ENCODE assay signal across 22 cellular contexts in genomic region chr17:72734611-72735010, GRCh38.
A peak's percentile ranks its signal among the peaks of the same experiment; 100 is the strongest.
DNase-seq lines count a peak whose midpoint lies in the region; ATAC-seq, FAIRE-seq and TF ChIP-seq lines count a peak whose summit lies in the region.
"Had no signal": no experiment of that assay in that cellular context is flagged by ENCODE, and none has a peak within 500 bp of the region (broad histone marks: within the 10 kb centered on the region; RNA-seq: fewer than 3 reads in every experiment).

No MANE protein-coding gene starts in this region.

- ATAC-seq in DND-41 (ENCODE audit: insufficient read depth, low read depth): 0 out of 3 replicates have a peak, but pooled peaks have one; percentile 31
- ATAC-seq in left colon: peak; percentile 31
- no peak for ATAC-seq in Right ventricle myocardium superior (ENCODE audit: poor library complexity)
- ATAC-seq: A549, GM12878, HCT116 had no signal

- intact Hi-C loops in left colon (cut with DNase I, micrococcal nuclease) (no loop called here), Right ventricle myocardium superior (cut with DNase I) (no loop called here)

- no peak overlapping the region for H2AFZ ChIP-seq in DND-41 (ENCODE audit: low read depth, low read length)

- WGBS in small intestine, 3 donors: 85 to 86% (median 85%) methylated on average over 10 of the region's 10 CpGs

- DNase-seq in DND-41 (no peak), left colon (no peak), osteocyte (ENCODE audit: extremely low spot score, unreplicated experiment) (no peak), small intestine (peak; percentile 14), anterior cingulate cortex (lab: John Stamatoyannopoulos, UW) (no peak), Right ventricle myocardium superior (no peak)
- DNase-seq in stimulated activated CD4-positive, alpha-beta T cell treated with anti-CD3 and anti-CD28 coated beads, Interleukin-15, amount 100 ng/mL, for 24 hours: no peak
- DNase-seq: AML-193; CD4-positive, alpha-beta T cell; GF-D8; GOT3; H7; HFFc6; IMR-90 had no signal

- no peak for TF ChIP-seq CTCF in DND-41 (IDR thresholded peaks at IDR 0.05; ENCODE audit: borderline replicate concordance, extremely low read depth, low read length, poor library complexity, severe bottlenecking)
- no peak for TF ChIP-seq CTCF in osteocyte (IDR thresholded peaks at IDR 0.05)

- no peaks in the 10 kb centered on the region for H4K20me1 ChIP-seq in DND-41 (ENCODE audit: insufficient read depth, low read length)

- peak overlapping the region; percentile 57 for H3K27ac Mint-ChIP-seq in osteocyte (ENCODE audit: unreplicated experiment)
- H3K27ac Mint-ChIP-seq: CD4-positive, alpha-beta T cell; HFFc6 had no signal

- no peaks in the 10 kb centered on the region for H3K27me3 ChIP-seq in DND-41 (ENCODE audit: insufficient read depth, low read length, poor library complexity)
- no peaks in the 10 kb centered on the region for H3K27me3 ChIP-seq in small intestine (ENCODE audit: control insufficient read depth in 2 of 2, insufficient read depth in 2 of 2, low read length in 2 of 2)

- FAIRE-seq in small intestine (lab: Jason Lieb, UNC): no peak
- FAIRE-seq: A549, D721Med, GM12878, HTR-8/SVneo had no signal

- no peaks in the 10 kb centered on the region for H3K9me3 Mint-ChIP-seq in osteocyte (ENCODE audit: unreplicated experiment)
- H3K9me3 Mint-ChIP-seq: CD4-positive, alpha-beta T cell; HFFc6 had no signal

- no peaks in the 10 kb centered on the region for H3K4me1 ChIP-seq in DND-41 (ENCODE audit: insufficient read depth, low read length)
- H3K4me1 ChIP-seq in small intestine (ENCODE audit: control insufficient read depth in 2 of 2, insufficient read depth in 1 of 2, low read depth in 1 of 2, low read length in 1 of 2): peaks cover 0 to 2% of the 10 kb centered on the region in 2 donors
- H3K4me1 ChIP-seq: A549, Caco-2 had no signal

- H3K36me3 ChIP-seq in DND-41 (ENCODE audit: insufficient read depth, low read length) (peaks cover 7% of the 10 kb centered on the region; the same call in 1 of the 2 replicates), small intestine (ENCODE audit: control insufficient read depth in 2 of 2, insufficient read depth in 2 of 2, low read length in 2 of 2) (no peaks in the 10 kb centered on the region)

- H3K27me3 Mint-ChIP-seq in osteocyte (ENCODE audit: unreplicated experiment): no peaks in the 10 kb centered on the region
- H3K27me3 Mint-ChIP-seq: CD4-positive, alpha-beta T cell had no signal

- H3K27ac ChIP-seq in DND-41 (ENCODE audit: low read length) (no peak overlapping the region), small intestine (ENCODE audit: low read depth in 1 of 2, low read length in 1 of 2) (no peak overlapping the region)
- H3K27ac ChIP-seq: 22Rv1, A549, C4-2B had no signal

- peaks cover 23% of the 10 kb centered on the region for H3K4me1 Mint-ChIP-seq in osteocyte (ENCODE audit: unreplicated experiment)

- H3K79me2 ChIP-seq in DND-41 (ENCODE audit: insufficient read depth, low read length): no peaks in the 10 kb centered on the region

- peaks cover 16% of the 10 kb centered on the region for H3K36me3 Mint-ChIP-seq in osteocyte (ENCODE audit: unreplicated experiment)

- no peak overlapping the region for H3K4me3 ChIP-seq in DND-41 (ENCODE audit: low read depth in 1 of 2, low read length in 2 of 2)
- no peak overlapping the region for H3K4me3 ChIP-seq in small intestine (ENCODE audit: low read depth in 1 of 2, low read length in 2 of 2)
- H3K4me3 ChIP-seq: A549, GM12878 had no signal

- H3K4me3 Mint-ChIP-seq in osteocyte (ENCODE audit: unreplicated experiment): no peak overlapping the region
- H3K4me3 Mint-ChIP-seq: CD4-positive, alpha-beta T cell; HFFc6 had no signal

- H3K9ac ChIP-seq in DND-41 (ENCODE audit: low read depth, low read length): no peak overlapping the region

- no peak overlapping the region for H3K4me2 ChIP-seq in DND-41 (ENCODE audit: insufficient read depth, low read length)
- H3K4me2 ChIP-seq: A549 had no signal

- H3K9me3 ChIP-seq in DND-41 (ENCODE audit: insufficient read depth, low read length, severe bottlenecking) (no peaks in the 10 kb centered on the region), small intestine (ENCODE audit: control insufficient read depth, low read depth) (no peaks in the 10 kb centered on the region)
- H3K9me3 ChIP-seq: A549, Caco-2 had no signal
